Comparison of ENCODE assay signal across 9 cellular contexts in the genomic region with DNA sequence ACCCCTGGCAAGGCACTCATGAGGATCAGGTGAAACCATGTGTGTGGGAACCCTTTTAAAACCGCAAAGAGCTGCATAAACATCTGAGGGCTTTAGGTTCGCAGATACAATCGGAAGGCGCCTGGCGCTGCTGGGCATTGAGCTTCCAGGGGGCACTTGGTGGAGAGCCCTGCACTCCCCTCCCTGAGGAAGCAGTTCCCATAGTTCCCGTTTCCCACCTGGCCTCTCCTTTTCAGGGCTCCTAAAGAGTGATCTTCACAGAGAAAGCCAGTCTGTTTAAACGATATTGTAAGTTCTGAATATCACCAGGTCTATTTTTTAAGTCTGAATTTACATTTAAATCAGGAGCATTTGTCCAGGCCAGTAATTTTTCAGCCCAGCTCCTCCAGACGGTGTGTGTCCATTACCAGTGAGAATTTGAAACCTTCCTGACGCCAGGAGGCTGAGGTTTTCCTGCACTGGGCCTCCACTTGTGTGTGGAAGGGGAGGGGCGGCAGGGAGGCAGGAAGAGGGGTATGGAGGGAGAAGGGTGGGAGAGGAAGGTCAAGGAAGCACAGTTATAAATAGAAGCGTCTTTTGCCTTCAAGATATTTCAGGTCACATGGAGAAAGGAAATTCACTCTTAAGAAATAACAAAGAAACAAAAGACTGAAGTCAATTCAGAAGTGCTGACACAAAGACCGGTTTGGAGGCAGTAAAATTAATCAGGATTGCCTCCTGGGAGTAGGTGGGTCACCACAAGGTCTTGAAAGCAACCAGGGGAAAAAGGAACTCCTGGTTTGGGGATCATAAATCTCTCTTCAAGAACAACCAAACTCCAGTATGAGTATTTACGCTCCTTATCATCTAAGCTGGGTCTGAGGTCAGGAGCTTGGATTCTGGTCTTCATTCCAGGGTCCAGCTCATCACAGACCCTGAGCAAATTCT. TPM values are rescaled to one million over a fixed set of nuclear protein-coding genes. Genes with fewer than 3 reads are reported as not detected.
DNase-seq lines count a peak whose midpoint lies in the region; ATAC-seq and TF ChIP-seq lines count a peak whose summit lies in the region.
"Had no signal": no experiment of that assay in that cellular context is flagged by ENCODE, and none has a peak within 500 bp of the region (broad histone marks: within the 10 kb centered on the region; RNA-seq: fewer than 3 reads in every experiment).

No MANE protein-coding gene starts in this region.

- POLR2A ChIA-PET in SK-N-SH (lab: Yijun Ruan, JAX) = no interaction called here
- POLR2A ChIA-PET in PC-3 (lab: Charles Lee; ENCODE audit: unreplicated experiment) = interaction anchor here (0.6 kb wide), 1 partner anchor 15 kb away, joined by 6 read pairs; no protein-coding TSS in a partner anchor

- CTCF ChIA-PET in SK-N-SH (lab: Yijun Ruan, JAX) = interaction anchor here (1.1 to 1.4 kb wide), 2 partner anchors 15 to 19 kb away, joined by 3 read pairs; no protein-coding TSS in a partner anchor
- CTCF ChIA-PET in PC-3 (lab: Charles Lee) = no interaction called here

- H4K20me1 ChIP-seq in SK-N-SH (ENCODE audit: insufficient read depth) (no peaks in the 10 kb centered on the region), PC-3 (ENCODE audit: low read length) (no peaks in the 10 kb centered on the region), smooth muscle cell (ENCODE audit: low read depth) (no peaks in the 10 kb centered on the region)

- H3K9ac ChIP-seq in SK-N-SH (no peak overlapping the region), PC-3 (ENCODE audit: low read length) (no peak overlapping the region), smooth muscle cell (ENCODE audit: low read depth) (no peak overlapping the region)

- TF ChIP-seq CTCF in SK-N-SH (IDR thresholded peaks at IDR 0.05) (no peak), PC-3 (conservative IDR thresholded peaks at IDR 0.05; ENCODE audit: low read depth, low read length) (no peak), fibroblast of the aortic adventitia (IDR thresholded peaks at IDR 0.05; ENCODE audit: insufficient read depth, low read length) (no peak), smooth muscle cell (IDR thresholded peaks at IDR 0.05; ENCODE audit: borderline replicate concordance, insufficient read depth, poor library complexity, severe bottlenecking) (no peak)

- H3K27me3 ChIP-seq in SK-N-SH (ENCODE audit: insufficient read depth) = no peaks in the 10 kb centered on the region
- no peaks in the 10 kb centered on the region for H3K27me3 ChIP-seq in PC-3 (ENCODE audit: low read length)
- H3K27me3 ChIP-seq in smooth muscle cell (ENCODE audit: low read depth) = no peaks in the 10 kb centered on the region

- no peaks in the 10 kb centered on the region for H3K79me2 ChIP-seq in SK-N-SH (ENCODE audit: insufficient read depth)
- H3K79me2 ChIP-seq in PC-3 (ENCODE audit: low read length) = no peaks in the 10 kb centered on the region
- no peaks in the 10 kb centered on the region for H3K79me2 ChIP-seq in smooth muscle cell (ENCODE audit: low read depth)

- intact Hi-C loops in PC-3 (cut with micrococcal nuclease) = no loop called here

- H3K9me3 ChIP-seq in SK-N-SH (no peaks in the 10 kb centered on the region), PC-3 (ENCODE audit: low read length) (no peaks in the 10 kb centered on the region), smooth muscle cell (replicated peaks; ENCODE audit: low read depth) (no peaks in the 10 kb centered on the region)

- no peak for TF ChIP-seq EP300 in SK-N-SH (IDR thresholded peaks at IDR 0.05; ENCODE audit: borderline replicate concordance in 1 of 2, low read depth in 1 of 2, low read length in 1 of 2)

- H3K4me1 ChIP-seq in SK-N-SH (ENCODE audit: control insufficient read depth in 1 of 2, insufficient read depth in 2 of 2, low read depth in 1 of 2, low read length in 1 of 2) (peaks cover 0 to under 1% of the 10 kb centered on the region in 2 experiments; a peak in 1 of 4 replicates), PC-3 (ENCODE audit: insufficient read depth, low read length) (peaks cover 1% of the 10 kb centered on the region; the same call in 1 of the 2 replicates), smooth muscle cell (ENCODE audit: low read depth) (peaks cover 10% of the 10 kb centered on the region)

- H2AFZ ChIP-seq in SK-N-SH (ENCODE audit: low read depth) (peak overlapping the region; percentile 52; the same call in 1 of the 2 replicates), PC-3 (ENCODE audit: low read length) (peak overlapping the region; percentile 27), smooth muscle cell (ENCODE audit: low read depth) (peak overlapping the region; percentile 56)

- no peak for TF ChIP-seq RAD21 in SK-N-SH (IDR thresholded peaks at IDR 0.05; ENCODE audit: low read length)

- no peak overlapping the region for H3K4me2 ChIP-seq in SK-N-SH
- H3K4me2 ChIP-seq in PC-3 (ENCODE audit: low read length) = no peak overlapping the region
- H3K4me2 ChIP-seq in smooth muscle cell = peak overlapping the region; percentile 40

- BruUV-seq in PC-3 (replicated peaks; lab: Mats Ljungman, UMichigan) = no TSS peak

- H3F3A ChIP-seq in SK-N-SH (replicated peaks; ENCODE audit: insufficient read depth) (no peaks in the 10 kb centered on the region), PC-3 (ENCODE audit: low read length, unreplicated experiment) (no peaks in the 10 kb centered on the region), smooth muscle cell (ENCODE audit: low read depth) (no peaks in the 10 kb centered on the region)

- WGBS in SK-N-SH (ENCODE audit: low lambda C conversion rate) = 77% methylated on average over 13 of the region's 13 CpGs
- 61% methylated on average over 13 of the region's 13 CpGs for WGBS in smooth muscle cell (ENCODE audit: low lambda C conversion rate)

- H3K4me3 ChIP-seq in SK-N-SH (ENCODE audit: low read depth in 2 of 2, low read length in 1 of 2) (no peak overlapping the region), PC-3 (ENCODE audit: low read length) (no peak overlapping the region), fibroblast of the aortic adventitia (ENCODE audit: low read depth, low read length) (no peak overlapping the region), smooth muscle cell (no peak overlapping the region)

- DNase-seq in SK-N-SH = no peak
- no peak for DNase-seq in PC-3
- DNase-seq in fibroblast of the aortic adventitia (ENCODE audit: low read depth) = peak; percentile 83
- DNase-seq in smooth muscle cell (lab: John Stamatoyannopoulos, UW; ENCODE audit: unreplicated experiment) = no peak
- DNase-seq in HuH-7.5 (ENCODE audit: low spot score) = no peak
- no peak for DNase-seq in stimulated activated CD4-positive, alpha-beta T cell treated with anti-CD3 and anti-CD28 coated beads, Interleukin-4, amount 100 ng/mL, for 4 hours

- ATAC-seq in SK-N-SH treated with all-trans-retinoic acid at 6 μM for 48 hours (no peak), PC-3 (no peak), GM19035 (IDR thresholded peaks at IDR 0.05; ENCODE audit: unreplicated experiment) (no peak)

- H3K27ac ChIP-seq in SK-N-SH (ENCODE audit: low read depth in 2 of 2, low read length in 1 of 2) = no peak overlapping the region
- H3K27ac ChIP-seq in PC-3 (ENCODE audit: low read length) = no peak overlapping the region
- peak overlapping the region; percentile 21 for H3K27ac ChIP-seq in smooth muscle cell (ENCODE audit: low read depth)
- H3K27ac ChIP-seq: VCaP had no signal

- H3K36me3 ChIP-seq in SK-N-SH (replicated peaks in 1 of 2; ENCODE audit: control insufficient read depth in 1 of 2, insufficient read depth in 2 of 2, low read length in 1 of 2) (no peaks in the 10 kb centered on the region), PC-3 (ENCODE audit: low read depth, low read length) (no peaks in the 10 kb centered on the region), smooth muscle cell (ENCODE audit: low read depth) (no peaks in the 10 kb centered on the region)

- no peaks in the 10 kb centered on the region for H3K9me2 ChIP-seq in SK-N-SH
- H3K9me2 ChIP-seq in PC-3 (replicated peaks; ENCODE audit: low read length) = no peaks in the 10 kb centered on the region

TF ChIP-seq in SK-N-SH, 30 proteins besides CTCF, POLR2A, EP300 and RAD21:
- TF ChIP-seq, protein P1, sequence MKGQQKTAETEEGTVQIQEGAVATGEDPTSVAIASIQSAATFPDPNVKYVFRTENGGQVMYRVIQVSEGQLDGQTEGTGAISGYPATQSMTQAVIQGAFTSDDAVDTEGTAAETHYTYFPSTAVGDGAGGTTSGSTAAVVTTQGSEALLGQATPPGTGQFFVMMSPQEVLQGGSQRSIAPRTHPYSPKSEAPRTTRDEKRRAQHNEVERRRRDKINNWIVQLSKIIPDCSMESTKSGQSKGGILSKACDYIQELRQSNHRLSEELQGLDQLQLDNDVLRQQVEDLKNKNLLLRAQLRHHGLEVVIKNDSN (IDR thresholded peaks at IDR 0.05; ENCODE audit: borderline replicate concordance, low read depth) = no peak
- TF ChIP-seq TEAD4 (IDR thresholded peaks at IDR 0.05; ENCODE audit: borderline replicate concordance, insufficient read depth) (no peak), MXI1 (IDR thresholded peaks at IDR 0.05; ENCODE audit: low read depth, low read length) (no peak)

TF ChIP-seq in SK-N-SH treated with all-trans-retinoic acid at 6 μM for 48 hours, 23 proteins besides CTCF, POLR2A, EP300 and RAD21 (continues in another document):
- TF ChIP-seq GLIS3 (CRISPR knock-in tag; IDR thresholded peaks at IDR 0.05) = no peak
- no peak for TF ChIP-seq BACH2 (CRISPR knock-in tag; IDR thresholded peaks at IDR 0.05; ENCODE audit: borderline replicate concordance)
- TF ChIP-seq ZNF565 (CRISPR knock-in tag; conservative IDR thresholded peaks at IDR 0.05; ENCODE audit: low read depth) = no peak
- no peak for TF ChIP-seq ZFP30 (CRISPR knock-in tag; IDR thresholded peaks at IDR 0.05)
- no peak for TF ChIP-seq CSDC2 (CRISPR knock-in tag; IDR thresholded peaks at IDR 0.05)
- TF ChIP-seq SNAI2 (CRISPR knock-in tag; IDR thresholded peaks at IDR 0.05) = no peak

RNA-seq across cellular contexts. Expression of a gene that starts 14.3 kb away (rescaled TPM):
- polyA plus RNA-seq in SK-N-SH (2012; rRNA removed) (47.3 and 55.8 TPM in 2 replicates), smooth muscle cell (149 and 161 TPM in 2 replicates)
- polyA plus RNA-seq in SK-N-SH (2012; cell fraction: cytosol; rRNA removed) = 27.7 and 43.1 TPM in 2 replicates
- polyA plus RNA-seq in SK-N-SH (2012; cell fraction: nucleus; rRNA removed) = 56.3 and 60.6 TPM in 2 replicates
- total RNA-seq in PC-3 (2014; rRNA removed) (104 and 132 TPM in 2 replicates), fibroblast of the aortic adventitia (ENCODE audit: low replicate concordance) (79.4 and 81.1 TPM in 2 replicates), smooth muscle cell (128 and 144 TPM in 2 replicates)

RNA-seq across cellular contexts. Expression of a gene that starts 44.2 kb away (rescaled TPM):
- polyA plus RNA-seq in SK-N-SH (2012; rRNA removed) (6.0 and 9.0 TPM in 2 replicates), smooth muscle cell (6.4 and 10.0 TPM in 2 replicates)
- 7.5 and 10.4 TPM in 2 replicates for polyA plus RNA-seq in SK-N-SH (2012; cell fraction: cytosol; rRNA removed)
- 10.3 and 22.5 TPM in 2 replicates for polyA plus RNA-seq in SK-N-SH (2012; cell fraction: nucleus; rRNA removed)
- total RNA-seq in PC-3 (2014; rRNA removed) (16.6 and 24.3 TPM in 2 replicates), fibroblast of the aortic adventitia (ENCODE audit: low replicate concordance) (14.7 and 19.4 TPM in 2 replicates), smooth muscle cell (9.2 and 14.5 TPM in 2 replicates)
